1 cellular context compared by ENCODE assay signal in genomic region chr3:194368918-194369317, GRCh38.
TF ChIP-seq lines count a peak whose summit lies in the region.

No MANE protein-coding gene starts in this region.

TF ChIP-seq in HepG2, 621 proteins besides CTCF, POLR2A, EP300 and RAD21:
- no peak for TF ChIP-seq MTA1 (CRISPR knock-in tag; IDR thresholded peaks at IDR 0.05; ENCODE audit: borderline replicate concordance)
- no peak for TF ChIP-seq ZNF18 (CRISPR knock-in tag; IDR thresholded peaks at IDR 0.05; ENCODE audit: insufficient replicate concordance)
- no peak for TF ChIP-seq YY1 (IDR thresholded peaks at IDR 0.05; ENCODE audit: insufficient read depth, insufficient replicate concordance, low read depth, low read length)
